In the genomic region with DNA sequence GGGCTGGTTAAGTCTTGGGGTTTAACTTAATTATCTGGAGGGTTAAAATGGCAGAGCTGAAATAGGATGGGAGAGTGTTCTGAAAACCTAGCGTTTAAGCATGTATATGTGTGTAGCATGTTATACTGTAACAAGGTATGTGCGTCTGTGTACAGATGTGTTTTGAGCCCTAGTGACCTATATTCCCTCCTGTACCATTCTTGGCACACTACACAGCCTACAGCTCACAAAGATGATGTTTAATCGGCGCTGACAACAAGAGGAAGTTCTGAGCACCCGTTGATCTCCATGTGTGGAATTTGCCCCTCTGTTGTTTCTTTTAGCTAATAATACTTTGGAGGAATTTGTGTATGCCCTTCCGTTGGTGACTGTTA, we compare ENCODE assay signal across 1 cellular context.
TF ChIP-seq lines count a peak whose summit lies in the region.

No MANE protein-coding gene starts in this region.

TF ChIP-seq in H1, 55 proteins besides CTCF, POLR2A, EP300 and RAD21 (continued from another document):
- TF ChIP-seq, protein P1, sequence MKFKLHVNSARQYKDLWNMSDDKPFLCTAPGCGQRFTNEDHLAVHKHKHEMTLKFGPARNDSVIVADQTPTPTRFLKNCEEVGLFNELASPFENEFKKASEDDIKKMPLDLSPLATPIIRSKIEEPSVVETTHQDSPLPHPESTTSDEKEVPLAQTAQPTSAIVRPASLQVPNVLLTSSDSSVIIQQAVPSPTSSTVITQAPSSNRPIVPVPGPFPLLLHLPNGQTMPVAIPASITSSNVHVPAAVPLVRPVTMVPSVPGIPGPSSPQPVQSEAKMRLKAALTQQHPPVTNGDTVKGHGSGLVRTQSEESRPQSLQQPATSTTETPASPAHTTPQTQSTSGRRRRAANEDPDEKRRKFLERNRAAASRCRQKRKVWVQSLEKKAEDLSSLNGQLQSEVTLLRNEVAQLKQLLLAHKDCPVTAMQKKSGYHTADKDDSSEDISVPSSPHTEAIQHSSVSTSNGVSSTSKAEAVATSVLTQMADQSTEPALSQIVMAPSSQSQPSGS (IDR thresholded peaks at IDR 0.05; ENCODE audit: low read length) = no peak
- TF ChIP-seq EZH2 (IDR thresholded peaks at IDR 0.05; ENCODE audit: low read depth, low read length, severe bottlenecking) (no peak), KDM4A (IDR thresholded peaks at IDR 0.05; ENCODE audit: low read depth, low read length, severe bottlenecking) (no peak), HDAC2 (IDR thresholded peaks at IDR 0.05; ENCODE audit: borderline replicate concordance in 1 of 2, low read depth in 2 of 2, low read length in 2 of 2) (no peak), CREB1 (IDR thresholded peaks at IDR 0.05) (no peak), CBX8 (IDR thresholded peaks at IDR 0.05; ENCODE audit: borderline replicate concordance, low read depth, low read length) (no peak), TCF12 (IDR thresholded peaks at IDR 0.05; ENCODE audit: low read depth, low read length) (no peak), GABPA (IDR thresholded peaks at IDR 0.05; ENCODE audit: borderline replicate concordance, insufficient read depth, low read length) (no peak), RXRA (IDR thresholded peaks at IDR 0.05; ENCODE audit: insufficient read depth, low read depth, low read length) (no peak), SUZ12 (IDR thresholded peaks at IDR 0.05; ENCODE audit: low read length) (no peak), JUND (IDR thresholded peaks at IDR 0.05; ENCODE audit: low read length) (no peak), USF2 (IDR thresholded peaks at IDR 0.05; ENCODE audit: low read length) (no peak), ZNF274 (IDR thresholded peaks at IDR 0.05; ENCODE audit: borderline replicate concordance, extremely low read depth, low read length) (no peak), TAF1 (IDR thresholded peaks at IDR 0.05; ENCODE audit: low read depth, low read length) (no peak), RFX5 (IDR thresholded peaks at IDR 0.05; ENCODE audit: borderline replicate concordance, low read depth, low read length) (no peak)
